In genomic region chr22:22942511-22943329, GRCh38 we compare ENCODE assay signal across 8 cellular contexts. TPM values are rescaled to one million over a fixed set of nuclear protein-coding genes. Genes with fewer than 3 reads are reported as not detected.
DNase-seq lines count a peak whose midpoint lies in the region; ATAC-seq and TF ChIP-seq lines count a peak whose summit lies in the region.

No MANE protein-coding gene starts in this region.

- ATAC-seq in GM21619 (IDR thresholded peaks at IDR 0.05; ENCODE audit: unreplicated experiment) (no peak), HG02973 (IDR thresholded peaks at IDR 0.05; ENCODE audit: unreplicated experiment) (no peak)

- intact Hi-C loops in adrenal gland (cut with DNase I) = no loop called here

- no peaks in the 10 kb centered on the region for H3K9me3 ChIP-seq in adrenal gland (replicated peaks in 1 of 3)
- no peaks in the 10 kb centered on the region for H3K9me3 ChIP-seq in iPS DF 6.9 (ENCODE audit: control insufficient read depth, insufficient read depth, low read length)

- peak; percentile 63 for DNase-seq in EH (ENCODE audit: low read depth)
- DNase-seq in LNCaP clone FGC (ENCODE audit: low read depth) = no peak
- peak; percentile 61 for DNase-seq in T follicular helper cell (ENCODE audit: low read depth)
- DNase-seq in adrenal gland = peak; percentile 54 to 80 (median 67)
- peak; percentile 58 for DNase-seq in iPS DF 6.9 (ENCODE audit: low read depth, low spot score)
- peak; percentile 43 to 51 for DNase-seq in stimulated activated CD4-positive, alpha-beta T cell treated with anti-CD3 and anti-CD28 coated beads, Interleukin-15, amount 100 ng/mL, for 1 hour (ENCODE audit: low read depth in 1 of 2, low spot score in 1 of 2)

- H3K4me3 ChIP-seq in LNCaP clone FGC (ENCODE audit: low read depth, low read length) = no peak overlapping the region
- H3K4me3 ChIP-seq in adrenal gland = no peak overlapping the region
- H3K4me3 ChIP-seq in iPS DF 6.9 (ENCODE audit: low read length) = no peak overlapping the region

- H3K36me3 ChIP-seq in adrenal gland (replicated peaks in 1 of 2) (no peaks in the 10 kb centered on the region), iPS DF 6.9 (ENCODE audit: control insufficient read depth, insufficient read depth, low read length) (no peaks in the 10 kb centered on the region)

- WGBS in adrenal gland, 4 donors = 41 to 52% (median 46%) methylated on average over 7 to 12 of the region's 12 CpGs
- 100% methylated on average over 1 of the region's 12 CpGs for WGBS in iPS DF 6.9 (ENCODE audit: insufficient coverage, insufficient read length)

- peak; percentile 74 for TF ChIP-seq CTCF in LNCaP clone FGC (IDR thresholded peaks at IDR 0.05; ENCODE audit: control insufficient read depth, extremely low read depth, insufficient read depth)
- peak; percentile 31 to 72 (median 58) for TF ChIP-seq CTCF in adrenal gland (IDR thresholded peaks at IDR 0.05)

- no peak overlapping the region for H3K27ac ChIP-seq in adrenal gland
- no peak overlapping the region for H3K27ac ChIP-seq in iPS DF 6.9 (ENCODE audit: low read length)

- H3K27me3 ChIP-seq in adrenal gland (peaks cover 11% of the 10 kb centered on the region), iPS DF 6.9 (ENCODE audit: control insufficient read depth, insufficient read depth, low read length) (no peaks in the 10 kb centered on the region)

- no peak for TF ChIP-seq POLR2A in adrenal gland (IDR thresholded peaks at IDR 0.05)

- H3K4me1 ChIP-seq in adrenal gland (replicated peaks in 1 of 2) (no peaks in the 10 kb centered on the region), iPS DF 6.9 (ENCODE audit: control insufficient read depth, insufficient read depth, low read length) (no peaks in the 10 kb centered on the region)

RNA-seq across cellular contexts. Expression of gene IGLL5, which starts 55.1 kb away (rescaled TPM):
- 1 to 10 TPM in 2 of 8 donors, under 1 TPM in 1, not detected in 5; 0.43 to 2.2 (median 1.4) TPM for total RNA-seq in adrenal gland
- 10 to 100 TPM in 1 of 3 donors, 1 to 10 TPM in 2; 1.4 to 24.7 (median 3.1) TPM for polyA plus RNA-seq in adrenal gland
